7 cellular contexts compared by ENCODE assay signal in genomic region chr6:159978291-159979135, GRCh38. TPM values are rescaled to one million over a fixed set of nuclear protein-coding genes. Genes with fewer than 3 reads are reported as not detected.
A peak's percentile ranks its signal among the peaks of the same experiment; 100 is the strongest.
DNase-seq lines count a peak whose midpoint lies in the region; ATAC-seq and TF ChIP-seq lines count a peak whose summit lies in the region.

No MANE protein-coding gene starts in this region.

- H3K9me3 ChIP-seq in Loucy (ENCODE audit: insufficient read depth, low read depth, low read length) (no peaks in the 10 kb centered on the region), neural progenitor cell (ENCODE audit: low read depth) (no peaks in the 10 kb centered on the region)

- H3K27me3 ChIP-seq in Loucy (ENCODE audit: insufficient read depth, low read length, poor library complexity, severe bottlenecking) (no peaks in the 10 kb centered on the region), neural progenitor cell (no peaks in the 10 kb centered on the region)

- H3K36me3 Mint-ChIP-seq in brain = no peaks in the 10 kb centered on the region
- peaks cover 2% of the 10 kb centered on the region for H3K36me3 Mint-ChIP-seq in neural progenitor cell

- peak; percentile 30 for ATAC-seq in GM18502 (IDR thresholded peaks at IDR 0.05; ENCODE audit: poor library complexity, unreplicated experiment)
- peak; percentile 22 for ATAC-seq in GM21528 (IDR thresholded peaks at IDR 0.05; ENCODE audit: low FRiP score, unreplicated experiment)

- peaks cover 70% of the 10 kb centered on the region for H4K20me1 ChIP-seq in Loucy (ENCODE audit: insufficient read depth, low read length, poor library complexity, severe bottlenecking)
- peaks cover 99% of the 10 kb centered on the region for H4K20me1 ChIP-seq in neural progenitor cell (ENCODE audit: low read depth)

- H3K4me1 ChIP-seq in Loucy (ENCODE audit: insufficient read depth, low read length, poor library complexity, severe bottlenecking) (peaks cover 50% of the 10 kb centered on the region), neural progenitor cell (peaks cover 30% of the 10 kb centered on the region)

- DNase-seq in neural progenitor cell (ENCODE audit: low spot score) (peak; percentile 16), Kasumi-1 (lab: John Stamatoyannopoulos, UW) (no peak), NCI-H1436 treated with DMSO at 0.1 percent for 48 hours (lab: John Stamatoyannopoulos, UW) (no peak)

- no peak overlapping the region for H2AFZ ChIP-seq in Loucy (ENCODE audit: low read length)
- H2AFZ ChIP-seq in neural progenitor cell (replicated peaks) = no peak overlapping the region

- H3K79me2 ChIP-seq in Loucy (ENCODE audit: insufficient read depth, low read length) = peaks cover 87% of the 10 kb centered on the region
- H3K79me2 ChIP-seq in neural progenitor cell (ENCODE audit: low read depth) = peaks cover 100% of the 10 kb centered on the region

- H3K4me1 Mint-ChIP-seq in brain (peaks cover 98% of the 10 kb centered on the region), neural progenitor cell (peaks cover 69% of the 10 kb centered on the region)

- no peaks in the 10 kb centered on the region for H3K9me3 Mint-ChIP-seq in brain
- no peaks in the 10 kb centered on the region for H3K9me3 Mint-ChIP-seq in neural progenitor cell

- H3K36me3 ChIP-seq in Loucy (ENCODE audit: insufficient read depth, low read length) (no peaks in the 10 kb centered on the region), neural progenitor cell (no peaks in the 10 kb centered on the region)

- TF ChIP-seq CTCF in Loucy (conservative IDR thresholded peaks at IDR 0.05; ENCODE audit: low read length) (no peak), brain (conservative IDR thresholded peaks at IDR 0.05) (no peak), neural progenitor cell (IDR thresholded peaks at IDR 0.05) (no peak)

- H3K4me3 Mint-ChIP-seq in brain (peak overlapping the region in 2 of 5 experiments; percentile 28 to 43), neural progenitor cell (peak overlapping the region; percentile 6)

- H3K27ac Mint-ChIP-seq in brain (peak overlapping the region in 4 of 5 experiments; percentile 52 to 96 (median 89)), neural progenitor cell (peak overlapping the region; percentile 93)

- no peaks in the 10 kb centered on the region for H3K9me2 ChIP-seq in Loucy (replicated peaks; ENCODE audit: low read depth, low read length)

- H3K27ac ChIP-seq in neural progenitor cell = no peak overlapping the region

- H3K4me3 ChIP-seq in Loucy (ENCODE audit: low read length, poor library complexity, severe bottlenecking) = no peak overlapping the region
- no peak overlapping the region for H3K4me3 ChIP-seq in neural progenitor cell

- H3K4me2 ChIP-seq in Loucy (ENCODE audit: low read depth, low read length, poor library complexity, severe bottlenecking) (peak overlapping the region; percentile 47), neural progenitor cell (no peak overlapping the region)

- H3F3A ChIP-seq in Loucy (ENCODE audit: low read depth) = no peaks in the 10 kb centered on the region
- H3F3A ChIP-seq in neural progenitor cell (ENCODE audit: low read depth) = no peaks in the 10 kb centered on the region

- no peak overlapping the region for H3K9ac ChIP-seq in Loucy (ENCODE audit: low read depth, low read length, poor library complexity, severe bottlenecking)
- H3K9ac ChIP-seq in neural progenitor cell = no peak overlapping the region

- H3K27me3 Mint-ChIP-seq in brain (peaks cover 3% of the 10 kb centered on the region), neural progenitor cell (ENCODE audit: insufficient read depth, low read depth) (peaks cover 5% of the 10 kb centered on the region)

RNA-seq across cellular contexts. Expression of gene IGF2R, which starts 9.6 kb away (rescaled TPM):
- polyA plus RNA-seq in brain (ENCODE audit: insufficient read depth, low read depth, low replicate concordance) = 29.2 TPM
- total RNA-seq in neural progenitor cell (ENCODE audit: low replicate concordance) = 35.1 and 46.1 TPM in 2 replicates
